In the genomic region with DNA sequence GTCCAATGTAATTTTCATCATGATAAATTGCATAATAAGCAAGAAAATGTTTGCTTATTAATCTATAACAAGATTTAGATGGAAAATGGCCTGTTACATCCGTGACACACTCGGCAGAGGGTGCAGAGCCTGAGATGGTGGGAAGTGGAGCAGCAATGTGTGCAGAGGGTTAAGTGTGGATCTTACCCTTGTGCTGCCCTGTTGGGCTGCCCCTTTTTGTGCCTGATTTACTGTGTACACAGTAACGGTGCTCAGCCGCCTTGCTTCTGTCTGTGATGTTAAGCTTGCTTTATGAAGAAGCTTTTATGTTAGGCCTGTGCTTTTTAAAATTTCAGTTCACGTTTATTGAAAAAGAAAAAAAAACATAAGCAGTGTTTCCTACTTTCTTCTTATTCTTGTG, we compare ENCODE assay signal across 9 cellular contexts.
"Had no signal": no experiment of that assay in that cellular context is flagged by ENCODE, and none has a peak within 500 bp of the region (broad histone marks: within the 10 kb centered on the region; RNA-seq: fewer than 3 reads in every experiment).

No MANE protein-coding gene starts in this region.

- H3K4me3 Mint-ChIP-seq: GM23338, H9 had no signal

- H3K27ac Mint-ChIP-seq: GM23338, H9 had no signal

- H3K4me2 ChIP-seq: GM23338 had no signal

- DNase-seq: H9, HCEC 1CT, IMR-90, KG1 had no signal

- H3K9me3 Mint-ChIP-seq: GM23338, H9 had no signal

- H3K27ac ChIP-seq: HL-60 had no signal

- FAIRE-seq: H1, H54, K562 had no signal

- H3K4me3 ChIP-seq: GM23338, K562 had no signal

- ATAC-seq: GM23338, K562 had no signal
